ENCODE assay signal across 9 cellular contexts in genomic region chr5:87074934-87075541, GRCh38.
DNase-seq lines count a peak whose midpoint lies in the region; ATAC-seq and TF ChIP-seq lines count a peak whose summit lies in the region.
"Had no signal": no experiment of that assay in that cellular context is flagged by ENCODE, and none has a peak within 500 bp of the region (broad histone marks: within the 10 kb centered on the region; RNA-seq: fewer than 3 reads in every experiment).

No MANE protein-coding gene starts in this region.

- 12 to 24% methylated on average over 2 of the region's 2 CpGs for WGBS in transverse colon (ENCODE audit: low coverage in 1 of 2), 2 donors
- no CpG with 5 or more reads among the region's 2 CpGs for WGBS in neuronal stem cell (ENCODE audit: extremely low coverage in 2 of 2, insufficient read length in 2 of 2, insufficient replicate concordance in 1 of 2), 2 donors

- intact Hi-C loops in transverse colon (cut with DNase I; ENCODE audit: low total_unique reads): no loop called here

- H3K18ac ChIP-seq in neuronal stem cell (ENCODE audit: low read length): no peak overlapping the region

- H3K79me1 ChIP-seq in neuronal stem cell (ENCODE audit: low read depth, low read length): no peaks in the 10 kb centered on the region

- no peak overlapping the region for H2BK12ac ChIP-seq in neuronal stem cell (ENCODE audit: low read length)

- H3K27ac ChIP-seq in transverse colon (peak overlapping the region in 3 of 4 donors; percentile 44 to 57 (median 46)), neuronal stem cell (replicated peaks; ENCODE audit: low read length) (no peak overlapping the region)
- H3K27ac ChIP-seq: neutrophil had no signal

- H2AK5ac ChIP-seq in neuronal stem cell (ENCODE audit: low read depth, low read length): no peak overlapping the region

- no peak overlapping the region for H4K91ac ChIP-seq in neuronal stem cell (ENCODE audit: low read depth, low read length, poor library complexity)

- no peak overlapping the region for H2BK120ac ChIP-seq in neuronal stem cell (ENCODE audit: low read depth, low read length)

- H4K8ac ChIP-seq in neuronal stem cell (ENCODE audit: low read depth, low read length): no peak overlapping the region

- no peak overlapping the region for H3K9ac ChIP-seq in neuronal stem cell (ENCODE audit: low read depth, low read length, poor library complexity)

- H2AFZ ChIP-seq in neuronal stem cell (ENCODE audit: low read length): no peak overlapping the region

- no peak overlapping the region for H2BK15ac ChIP-seq in neuronal stem cell (ENCODE audit: low read length)

- peak; percentile 79 for DNase-seq in DMS53 (lab: John Stamatoyannopoulos, UW)
- DNase-seq in UCSD-AML1 (lab: John Stamatoyannopoulos, UW; ENCODE audit: unreplicated experiment): peak; percentile 17
- DNase-seq in transverse colon: peak; percentile 40
- no peak for DNase-seq in iPS-NIHi11 (ENCODE audit: low spot score)
- DNase-seq in DMS 273 (lab: John Stamatoyannopoulos, UW; ENCODE audit: unreplicated experiment): no peak
- DNase-seq in neuronal stem cell (ENCODE audit: low spot score): no peak

- no peak for TF ChIP-seq EP300 in transverse colon (IDR thresholded peaks at IDR 0.05; ENCODE audit: low read depth)

- in situ Hi-C loops in transverse colon (cut with MboI; ENCODE audit: low pct_ligation_motif_present in 1 of 4, low pct_unique_long_range_greater_than_20kb in 1 of 4, low sequenced_read_pairs in 3 of 4): loop anchor here in 2 of 4 donors (25.0 kb wide), 2 partner anchors 312 to 337 kb away; partner anchors contain the start of gene CCNH (in 1 of the 2)

- H3K23ac ChIP-seq in neuronal stem cell (ENCODE audit: low read depth, low read length, poor library complexity): no peak overlapping the region

- no peak overlapping the region for H2BK5ac ChIP-seq in neuronal stem cell (ENCODE audit: low read length)

- H3K36me3 ChIP-seq in transverse colon (no peaks in the 10 kb centered on the region), neuronal stem cell (replicated peaks in 1 of 2; ENCODE audit: control insufficient read depth in 2 of 2, insufficient read depth in 2 of 2, low read length in 2 of 2) (no peaks in the 10 kb centered on the region)
- H3K36me3 ChIP-seq: neutrophil had no signal

- no peak for TF ChIP-seq POLR2A in transverse colon (IDR thresholded peaks at IDR 0.05)

- H3K4ac ChIP-seq in neuronal stem cell (ENCODE audit: low read length): no peak overlapping the region

- ATAC-seq in GM19351 (IDR thresholded peaks at IDR 0.05; ENCODE audit: unreplicated experiment) (peak; percentile 94), HG03139 (IDR thresholded peaks at IDR 0.05; ENCODE audit: unreplicated experiment) (peak; percentile 98)

- H3K4me3 ChIP-seq in transverse colon (no peak overlapping the region), neuronal stem cell (ENCODE audit: low read length in 2 of 2) (no peak overlapping the region)

- H3K4me1 ChIP-seq in transverse colon (peaks cover 0 to 11% (median 3%) of the 10 kb centered on the region in 4 donors), neuronal stem cell (ENCODE audit: control insufficient read depth in 2 of 2, insufficient read depth in 1 of 2, low read depth in 1 of 2, low read length in 2 of 2) (peaks cover 0 to 4% of the 10 kb centered on the region in 2 donors)

- H3K27me3 ChIP-seq in transverse colon (no peaks in the 10 kb centered on the region), neuronal stem cell (ENCODE audit: control insufficient read depth in 3 of 3, insufficient read depth in 3 of 3, low read depth in 1 of 3, low read length in 3 of 3) (no peaks in the 10 kb centered on the region)
- H3K27me3 ChIP-seq: neutrophil had no signal

- H3K14ac ChIP-seq in neuronal stem cell (ENCODE audit: low read length): no peak overlapping the region

- no peak for TF ChIP-seq CTCF in transverse colon (IDR thresholded peaks at IDR 0.05)

- no peaks in the 10 kb centered on the region for H3K9me3 ChIP-seq in transverse colon
- H3K9me3 ChIP-seq in neuronal stem cell (replicated peaks in 1 of 2; ENCODE audit: control insufficient read depth in 2 of 2, insufficient read depth in 1 of 2, low read depth in 1 of 2, low read length in 2 of 2): no peaks in the 10 kb centered on the region
- H3K9me3 ChIP-seq: neutrophil had no signal

- H3K4me2 ChIP-seq in neuronal stem cell (ENCODE audit: insufficient read depth, low read length, poor library complexity, severe bottlenecking): no peak overlapping the region

Comparison
In these comparisons a context has a peak if more than half of its experiments do, and no peak if none do; other contexts are left out.
1. DNase-seq: peak in DMS53 (single experiment), UCSD-AML1 (single experiment) and transverse colon (single experiment); none in iPS-NIHi11 (single experiment), DMS 273 (single experiment) and neuronal stem cell (single experiment).